Comparison of ENCODE assay signal across 1 cellular context in the genomic region with DNA sequence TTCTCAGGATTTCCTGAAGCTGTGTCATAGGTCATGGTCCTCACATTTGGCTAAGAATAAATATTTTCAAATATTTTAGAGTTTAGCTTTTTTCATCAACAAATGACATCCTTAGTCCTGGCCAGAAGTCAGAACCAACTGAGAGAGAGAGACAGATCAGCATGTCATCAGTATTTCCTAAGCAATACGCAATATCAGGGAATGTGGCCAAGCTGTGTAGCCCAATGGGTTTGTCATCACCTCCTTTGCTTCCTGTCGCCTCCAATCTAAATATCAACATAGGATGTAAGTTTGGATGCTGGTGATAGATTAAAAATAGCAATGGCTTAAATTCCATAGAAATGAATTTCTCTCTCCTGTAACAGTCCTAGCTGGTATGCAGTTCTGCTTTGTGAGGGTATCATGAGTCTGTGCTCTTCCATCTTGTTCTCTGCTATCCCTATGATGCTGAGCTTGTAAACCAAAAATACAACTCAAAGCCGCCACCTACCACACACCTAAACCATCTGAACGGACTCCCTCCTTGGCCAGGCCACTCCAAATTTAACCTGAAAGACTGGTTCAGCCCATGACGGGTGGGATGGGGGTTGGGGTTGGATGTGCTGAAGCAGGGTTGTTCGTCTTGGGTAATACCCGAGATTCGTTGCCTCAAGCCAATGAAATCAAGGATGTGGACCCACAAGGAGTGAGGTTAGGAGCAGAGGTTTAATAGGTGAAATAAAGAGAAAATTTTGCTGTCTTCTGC.
A peak's percentile ranks its signal among the peaks of the same experiment; 100 is the strongest.
TF ChIP-seq lines count a peak whose summit lies in the region.

No MANE protein-coding gene starts in this region.

TF ChIP-seq in K562, 482 proteins besides CTCF, POLR2A, EP300 and RAD21 (continued from another document):
- TF ChIP-seq CEBPG (CRISPR knock-in tag; IDR thresholded peaks at IDR 0.05) (no peak), CEBPG (tag; conservative IDR thresholded peaks at IDR 0.05 in 1 of 2, IDR thresholded peaks at IDR 0.05 in 1 of 2) (peak; percentile 9 to 71; a peak in 2 of 4 replicates)
